33 cellular contexts compared by ENCODE assay signal in genomic region chr6:159342146-159342545, GRCh38.
DNase-seq lines count a peak whose midpoint lies in the region; ATAC-seq, FAIRE-seq and TF ChIP-seq lines count a peak whose summit lies in the region.
"Had no signal": no experiment of that assay in that cellular context is flagged by ENCODE, and none has a peak within 500 bp of the region (broad histone marks: within the 10 kb centered on the region; RNA-seq: fewer than 3 reads in every experiment).

No MANE protein-coding gene starts in this region.

- POLR2A ChIA-PET in HepG2 (lab: Yijun Ruan, JAX): no interaction called here
- POLR2A ChIA-PET in HEK293 (lab: Yijun Ruan, JAX): no interaction called here
- POLR2A ChIA-PET in K562 (lab: Yijun Ruan, JAX): no interaction called here

- FAIRE-seq in HepG2 (lab: Jason Lieb, UNC) (no peak), K562 (lab: Jason Lieb, UNC) (no peak)
- FAIRE-seq: A204.1, A549, D721Med had no signal

- H3K27ac ChIP-seq in HepG2 (ENCODE audit: extremely low read length, insufficient read depth, low read length) (no peak overlapping the region), right lobe of liver (no peak overlapping the region), HEK293 (ENCODE audit: extremely low read depth, low read depth, low read length) (no peak overlapping the region), K562 (ENCODE audit: extremely low read depth, low read depth, low read length) (no peak overlapping the region)
- H3K27ac ChIP-seq: 22Rv1; A549; BLaER1; BLaER1 treated with 17β-estradiol and CSF1 and Interleukin-3, amounts not matched to agents 10 nM and 100 nM; C4-2B had no signal

- in situ Hi-C loops in HepG2 (cut with HindIII; ENCODE audit: extremely low pct_ligation_motif_present, low pct_unique_long_range_greater_than_20kb) (no loop called here), K562 (cut with MboI) (no loop called here)

- no peak overlapping the region for H3K9ac ChIP-seq in HepG2 (ENCODE audit: insufficient read depth, low read depth, low read length)
- no peak overlapping the region for H3K9ac ChIP-seq in K562 (ENCODE audit: insufficient read depth in 1 of 2, low read depth in 2 of 2, low read length in 2 of 2)
- H3K9ac ChIP-seq: BLaER1; BLaER1 treated with 17β-estradiol and CSF1 and Interleukin-3, amounts not matched to agents 10 nM and 100 nM had no signal

- intact Hi-C loops in HepG2 (cut with micrococcal nuclease; ENCODE audit: unreplicated experiment): no loop called here
- intact Hi-C loops in right lobe of liver (cut with DNase I): no loop called here
- intact Hi-C loops in K562 (cut with micrococcal nuclease): no loop called here

- DNase-seq in HepG2 (ENCODE audit: low spot score): no peak
- DNase-seq in right lobe of liver: no peak
- DNase-seq in K562 (ENCODE audit: extremely low read depth in 1 of 4, low spot score in 3 of 4): no peak
- DNase-seq in activated naive CD4-positive, alpha-beta T cell treated with anti-CD3 and anti-CD28 coated beads, Interleukin-2, amount 50 U/mL, for 16 hours: no peak
- DNase-seq: 8988T; ACHN; AML-193; BE2C; C1 segment of cervical spinal cord; Caco-2; Calu3; CD4-positive, alpha-beta memory T cell; CD4-positive, alpha-beta T cell; CD4-positive, CD25-positive, alpha-beta regulatory T cell; CD8-positive, alpha-beta memory T cell; CD8-positive, alpha-beta T cell; COR-L47; DMS 273 treated with DMSO at 0.1 percent for 48 hours; DMS153; DMS53; DMS79; DMS79 treated with DMSO at 0.1 percent for 48 hours; DND-41; EL had no signal

- H3K79me2 ChIP-seq in HepG2 (ENCODE audit: insufficient read depth, low read length) (no peaks in the 10 kb centered on the region), K562 (ENCODE audit: control insufficient read depth, insufficient read depth, low read length) (no peaks in the 10 kb centered on the region)

- no peak for TF ChIP-seq POLR2A in HepG2 (IDR thresholded peaks at IDR 0.05; ENCODE audit: insufficient read depth in 1 of 2, low read depth in 2 of 2, low read length in 2 of 2)
- no peak for TF ChIP-seq POLR2A in right lobe of liver (IDR thresholded peaks at IDR 0.05)
- no peak for TF ChIP-seq POLR2A in K562 (conservative IDR thresholded peaks at IDR 0.05)

- TF ChIP-seq EP300 in HepG2 (IDR thresholded peaks at IDR 0.05; ENCODE audit: low read depth in 2 of 2, low read length in 2 of 2) (no peak), HepG2 (CRISPR knock-in tag; IDR thresholded peaks at IDR 0.05; ENCODE audit: borderline replicate concordance) (no peak), K562 (IDR thresholded peaks at IDR 0.05; ENCODE audit: low read length) (no peak)

- no peak overlapping the region for H2AFZ ChIP-seq in HepG2 (ENCODE audit: low read length)
- H2AFZ ChIP-seq in K562 (ENCODE audit: low read depth, low read length): no peak overlapping the region

- H4K20me1 ChIP-seq in HepG2 (ENCODE audit: insufficient read depth, low read length) (no peaks in the 10 kb centered on the region), K562 (replicated peaks; ENCODE audit: control insufficient read depth, insufficient read depth, low read length) (no peaks in the 10 kb centered on the region)
- H4K20me1 ChIP-seq: BLaER1; BLaER1 treated with 17β-estradiol and CSF1 and Interleukin-3, amounts not matched to agents 10 nM and 100 nM had no signal

- H3K4me3 ChIP-seq in HepG2 (replicated peaks in 1 of 3; ENCODE audit: insufficient read depth in 1 of 3, low read depth in 2 of 3, low read length in 3 of 3) (no peak overlapping the region), right lobe of liver (no peak overlapping the region), HEK293 (ENCODE audit: low read depth, low read length) (no peak overlapping the region), K562 (no peak overlapping the region)
- H3K4me3 ChIP-seq: A549; BLaER1; BLaER1 treated with 17β-estradiol and CSF1 and Interleukin-3, amounts not matched to agents 10 nM and 100 nM had no signal

- no peak for TF ChIP-seq CTCF in HepG2 (CRISPR knock-in tag; IDR thresholded peaks at IDR 0.05)
- TF ChIP-seq CTCF in right lobe of liver (IDR thresholded peaks at IDR 0.05): no peak
- no peak for TF ChIP-seq CTCF in HEK293 (tag by site-specific recombination; IDR thresholded peaks at IDR 0.05)
- TF ChIP-seq CTCF in K562 (IDR thresholded peaks at IDR 0.05 in 2 of 3, conservative IDR thresholded peaks at IDR 0.05 in 1 of 3; ENCODE audit: insufficient read depth in 2 of 3, low read depth in 1 of 3, low read length in 3 of 3): no peak

- 0% methylated on average over 2 of the region's 2 CpGs for whole genome bisulfite sequencing in HepG2 (ENCODE audit: low lambda C conversion rate)
- WGBS in right lobe of liver (ENCODE audit: insufficient coverage, low coverage, low lambda C conversion rate, missing lambda C conversion rate): 42% methylated on average over 2 of the region's 2 CpGs
- 0% methylated on average over 2 of the region's 2 CpGs for WGBS in K562 (ENCODE audit: insufficient coverage, low coverage, missing lambda C conversion rate)

- H3K9me3 ChIP-seq in HepG2 (ENCODE audit: low read length) (0 out of 2 replicates have a peak, but pooled peaks cover 5% of the 10 kb centered on the region), right lobe of liver (no peaks in the 10 kb centered on the region), HEK293 (ENCODE audit: control insufficient read depth, insufficient read depth, low read depth, low read length) (no peaks in the 10 kb centered on the region), K562 (replicated peaks; ENCODE audit: control insufficient read depth, insufficient read depth, low read depth, low read length) (no peaks in the 10 kb centered on the region)
- H3K9me3 ChIP-seq: A549, BE2C, Caco-2 had no signal

- H3K27me3 ChIP-seq in HepG2 (ENCODE audit: control insufficient read depth in 1 of 2, insufficient read depth in 2 of 2, low read length in 2 of 2) (no peaks in the 10 kb centered on the region), right lobe of liver (no peaks in the 10 kb centered on the region), K562 (ENCODE audit: control insufficient read depth in 2 of 2, insufficient read depth in 2 of 2, low read length in 2 of 2) (no peaks in the 10 kb centered on the region)
- H3K27me3 ChIP-seq: BE2C; BLaER1; BLaER1 treated with 17β-estradiol and CSF1 and Interleukin-3, amounts not matched to agents 10 nM and 100 nM had no signal

- CTCF ChIA-PET in HepG2 (lab: Yijun Ruan, JAX; ENCODE audit: low intra/inter-chr PET ratio, low total read pairs) (no interaction called here), HEK293 (lab: Yijun Ruan, JAX) (no interaction called here), K562 (lab: Yijun Ruan, JAX; ENCODE audit: low intra/inter-chr PET ratio) (no interaction called here)

- H3K9me1 ChIP-seq in K562 (ENCODE audit: control insufficient read depth, insufficient read depth, low read length): no peaks in the 10 kb centered on the region

- H3K36me3 ChIP-seq in HepG2 (replicated peaks in 1 of 2; ENCODE audit: control insufficient read depth in 1 of 2, insufficient read depth in 2 of 2, low read length in 2 of 2): no peaks in the 10 kb centered on the region
- no peaks in the 10 kb centered on the region for H3K36me3 ChIP-seq in right lobe of liver
- no peaks in the 10 kb centered on the region for H3K36me3 ChIP-seq in HEK293 (ENCODE audit: control insufficient read depth in 2 of 2, insufficient read depth in 1 of 2, low read length in 2 of 2)
- H3K36me3 ChIP-seq in K562 (ENCODE audit: control insufficient read depth, insufficient read depth, low read length): no peaks in the 10 kb centered on the region
- H3K36me3 ChIP-seq: BE2C; BLaER1; BLaER1 treated with 17β-estradiol and CSF1 and Interleukin-3, amounts not matched to agents 10 nM and 100 nM had no signal

- H3K4me2 ChIP-seq in HepG2 (ENCODE audit: low read depth, low read length) (no peak overlapping the region), K562 (ENCODE audit: insufficient read depth, low read length) (no peak overlapping the region)
- H3K4me2 ChIP-seq: A549; BLaER1; BLaER1 treated with 17β-estradiol and CSF1 and Interleukin-3, amounts not matched to agents 10 nM and 100 nM had no signal

- TF ChIP-seq RAD21 in HepG2 (CRISPR knock-in tag; IDR thresholded peaks at IDR 0.05) (no peak), K562 (CRISPR knock-in tag; conservative IDR thresholded peaks at IDR 0.05 in 1 of 2, IDR thresholded peaks at IDR 0.05 in 1 of 2) (no peak)

- BruUV-seq in HepG2 (replicated peaks; lab: Mats Ljungman, UMichigan): no TSS peak
- BruUV-seq in K562 (replicated peaks; lab: Mats Ljungman, UMichigan): no TSS peak

- ATAC-seq in HepG2: no peak
- ATAC-seq in right lobe of liver: no peak
- ATAC-seq in K562: no peak
- no peak for ATAC-seq in GM19467 (IDR thresholded peaks at IDR 0.05; ENCODE audit: unreplicated experiment)
- ATAC-seq: A549; CD8-positive, alpha-beta T cell had no signal

- H3K4me1 ChIP-seq in HepG2 (ENCODE audit: insufficient read depth, low read length): no peaks in the 10 kb centered on the region
- no peaks in the 10 kb centered on the region for H3K4me1 ChIP-seq in right lobe of liver
- H3K4me1 ChIP-seq in HEK293 (ENCODE audit: control insufficient read depth, insufficient read depth, low read length): no peaks in the 10 kb centered on the region
- H3K4me1 ChIP-seq in K562 (replicated peaks in 1 of 2; ENCODE audit: control insufficient read depth in 2 of 2, insufficient read depth in 2 of 2, low read length in 2 of 2): no peaks in the 10 kb centered on the region
- H3K4me1 ChIP-seq: A549; BE2C; BLaER1; BLaER1 treated with 17β-estradiol and CSF1 and Interleukin-3, amounts not matched to agents 10 nM and 100 nM; Caco-2 had no signal

TF ChIP-seq in HepG2, 621 proteins besides CTCF, POLR2A, EP300 and RAD21 (continues in another document):
- peak; percentile 95 for TF ChIP-seq CREB1 (IDR thresholded peaks at IDR 0.05)
- TF ChIP-seq CREB1 (CRISPR knock-in tag; IDR thresholded peaks at IDR 0.05): no peak

TF ChIP-seq in K562, 482 proteins besides CTCF, POLR2A, EP300 and RAD21 (continues in another document):
- TF ChIP-seq, protein P1, sequence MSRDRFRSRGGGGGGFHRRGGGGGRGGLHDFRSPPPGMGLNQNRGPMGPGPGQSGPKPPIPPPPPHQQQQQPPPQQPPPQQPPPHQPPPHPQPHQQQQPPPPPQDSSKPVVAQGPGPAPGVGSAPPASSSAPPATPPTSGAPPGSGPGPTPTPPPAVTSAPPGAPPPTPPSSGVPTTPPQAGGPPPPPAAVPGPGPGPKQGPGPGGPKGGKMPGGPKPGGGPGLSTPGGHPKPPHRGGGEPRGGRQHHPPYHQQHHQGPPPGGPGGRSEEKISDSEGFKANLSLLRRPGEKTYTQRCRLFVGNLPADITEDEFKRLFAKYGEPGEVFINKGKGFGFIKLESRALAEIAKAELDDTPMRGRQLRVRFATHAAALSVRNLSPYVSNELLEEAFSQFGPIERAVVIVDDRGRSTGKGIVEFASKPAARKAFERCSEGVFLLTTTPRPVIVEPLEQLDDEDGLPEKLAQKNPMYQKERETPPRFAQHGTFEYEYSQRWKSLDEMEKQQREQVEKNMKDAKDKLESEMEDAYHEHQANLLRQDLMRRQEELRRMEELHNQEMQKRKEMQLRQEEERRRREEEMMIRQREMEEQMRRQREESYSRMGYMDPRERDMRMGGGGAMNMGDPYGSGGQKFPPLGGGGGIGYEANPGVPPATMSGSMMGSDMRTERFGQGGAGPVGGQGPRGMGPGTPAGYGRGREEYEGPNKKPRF (IDR thresholded peaks at IDR 0.05; ENCODE audit: low read depth, low read length): no peak
